Comparison of ENCODE assay signal across 9 cellular contexts in genomic region chr9:3479516-3480352, GRCh38. TPM values are rescaled to one million over a fixed set of nuclear protein-coding genes. Genes with fewer than 3 reads are reported as not detected.
DNase-seq lines count a peak whose midpoint lies in the region; ATAC-seq and TF ChIP-seq lines count a peak whose summit lies in the region.
"Had no signal": no experiment of that assay in that cellular context is flagged by ENCODE, and none has a peak within 500 bp of the region (broad histone marks: within the 10 kb centered on the region; RNA-seq: fewer than 3 reads in every experiment).

No MANE protein-coding gene starts in this region.

- peak; percentile 35 to 69 for ATAC-seq in activated T-cell treated with anti-CD3 and anti-CD28 coated beads, Interleukin-2, amount 50 U/mL, for 72 hours (replicated peaks in 1 of 2)
- ATAC-seq in HG02852 (IDR thresholded peaks at IDR 0.05; ENCODE audit: unreplicated experiment) (peak; percentile 50), RWPE2 (ENCODE audit: low read depth) (no peak), heart right ventricle (no peak), psoas muscle (no peak)
- peak; percentile 79 to 81 for ATAC-seq in stimulated activated naive B cell treated with anti-CD40 and anti-IgM and Interleukin-4, amounts not matched to agents 10 μg/mL and 1 μg/mL and 100 μg/mL, for 72 hours (replicated peaks)

- no peaks in the 10 kb centered on the region for H3K9me3 Mint-ChIP-seq in activated T-cell treated with anti-CD3 and anti-CD28 coated beads, Interleukin-2, amount 50 U/mL, for 72 hours
- H3K9me3 Mint-ChIP-seq in stimulated activated naive B cell treated with anti-CD40 and anti-IgM and Interleukin-4, amounts not matched to agents 10 μg/mL and 1 μg/mL and 100 μg/mL, for 72 hours, result peaks cover 0 to 5% of the 10 kb centered on the region in 2 donors

- H3K9me3 ChIP-seq in RWPE2 (ENCODE audit: severe bottlenecking) (no peaks in the 10 kb centered on the region), prostate gland (no peaks in the 10 kb centered on the region), heart right ventricle (peaks cover 0 to 21% (median 11%) of the 10 kb centered on the region in 11 donors), psoas muscle (peaks cover 11% of the 10 kb centered on the region)

- H3K27me3 ChIP-seq in RWPE2 (ENCODE audit: insufficient read depth, poor library complexity, severe bottlenecking), result no peaks in the 10 kb centered on the region
- no peaks in the 10 kb centered on the region for H3K27me3 ChIP-seq in prostate gland (replicated peaks; ENCODE audit: insufficient read depth)
- H3K27me3 ChIP-seq in heart right ventricle, result no peaks in the 10 kb centered on the region
- H3K27me3 ChIP-seq in psoas muscle (ENCODE audit: insufficient read depth in 3 of 3, low read length in 2 of 3), result no peaks in the 10 kb centered on the region
- H3K27me3 ChIP-seq: BLaER1 had no signal

- WGBS in prostate gland, result 88% methylated on average over 7 of the region's 7 CpGs
- WGBS in heart right ventricle, 2 donors, result 93% methylated on average over 7 of the region's 7 CpGs
- 91 to 92% (median 91%) methylated on average over 7 of the region's 7 CpGs for WGBS in psoas muscle, 3 donors

- peaks cover 13 to 17% of the 10 kb centered on the region in 2 donors for H3K36me3 Mint-ChIP-seq in activated T-cell treated with anti-CD3 and anti-CD28 coated beads, Interleukin-2, amount 50 U/mL, for 72 hours (ENCODE audit: insufficient read depth in 2 of 2)
- peaks cover 16 to 22% of the 10 kb centered on the region in 2 donors for H3K36me3 Mint-ChIP-seq in stimulated activated naive B cell treated with anti-CD40 and anti-IgM and Interleukin-4, amounts not matched to agents 10 μg/mL and 1 μg/mL and 100 μg/mL, for 72 hours

- no peak for TF ChIP-seq CTCF in RWPE2 (IDR thresholded peaks at IDR 0.05; ENCODE audit: poor library complexity, severe bottlenecking)
- no peak for TF ChIP-seq CTCF in prostate gland (IDR thresholded peaks at IDR 0.05)
- TF ChIP-seq CTCF in heart right ventricle (IDR thresholded peaks at IDR 0.05), result no peak
- no peak for TF ChIP-seq CTCF in psoas muscle (IDR thresholded peaks at IDR 0.05)

- TF ChIP-seq POLR2A in prostate gland (IDR thresholded peaks at IDR 0.05), result no peak

- H3K27ac ChIP-seq in RWPE2 (ENCODE audit: poor library complexity, severe bottlenecking), result peak overlapping the region; percentile 95
- no peak overlapping the region for H3K27ac ChIP-seq in prostate gland
- H3K27ac ChIP-seq in heart right ventricle, result peak overlapping the region in 3 of 10 donors; percentile 19 to 38 (median 26)
- no peak overlapping the region for H3K27ac ChIP-seq in psoas muscle
- H3K27ac ChIP-seq: BLaER1 had no signal

- intact Hi-C loops in prostate gland (cut with DNase I) (no loop called here), heart right ventricle (cut with DNase I) (loop anchor here in 1 of 10 donors (10.0 kb wide), 1 partner anchor 45 kb away; the partner anchor contains the start of gene RFX3), psoas muscle (cut with DNase I) (no loop called here)

- H3K27ac Mint-ChIP-seq in activated T-cell treated with anti-CD3 and anti-CD28 coated beads, Interleukin-2, amount 50 U/mL, for 72 hours, result peak overlapping the region; percentile 97
- H3K27ac Mint-ChIP-seq in stimulated activated naive B cell treated with anti-CD40 and anti-IgM and Interleukin-4, amounts not matched to agents 10 μg/mL and 1 μg/mL and 100 μg/mL, for 72 hours, result peak overlapping the region; percentile 67

- no peak for DNase-seq in activated T-cell treated with anti-CD3 and anti-CD28 coated beads, Interleukin-2, amount 50 U/mL, for 72 hours
- no peak for DNase-seq in activated T-cell treated with anti-CD3 and anti-CD28 coated beads, Interleukin-2, amount 50 U/mL, for 1 hour
- DNase-seq in RWPE2 (ENCODE audit: low spot score) (no peak), prostate gland (ENCODE audit: low spot score) (no peak), heart right ventricle (no peak), psoas muscle (no peak)
- no peak for DNase-seq in stimulated activated naive B cell treated with anti-CD40 and anti-IgM and Interleukin-4, amounts not matched to agents 10 μg/mL and 1 μg/mL and 100 μg/mL, for 72 hours

- H3K4me1 ChIP-seq in RWPE2 (ENCODE audit: insufficient read depth, poor library complexity, severe bottlenecking) (peaks cover 18% of the 10 kb centered on the region), prostate gland (replicated peaks) (no peaks in the 10 kb centered on the region), heart right ventricle (peaks cover 0 to 20% (median 8%) of the 10 kb centered on the region in 9 donors), psoas muscle (no peaks in the 10 kb centered on the region)

- H3K4me3 Mint-ChIP-seq in activated T-cell treated with anti-CD3 and anti-CD28 coated beads, Interleukin-2, amount 50 U/mL, for 72 hours, result peak overlapping the region; percentile 34 to 66
- peak overlapping the region; percentile 54 to 59 for H3K4me3 Mint-ChIP-seq in stimulated activated naive B cell treated with anti-CD40 and anti-IgM and Interleukin-4, amounts not matched to agents 10 μg/mL and 1 μg/mL and 100 μg/mL, for 72 hours

- no peaks in the 10 kb centered on the region for H3K27me3 Mint-ChIP-seq in activated T-cell treated with anti-CD3 and anti-CD28 coated beads, Interleukin-2, amount 50 U/mL, for 72 hours (ENCODE audit: low read depth)
- H3K27me3 Mint-ChIP-seq in stimulated activated naive B cell treated with anti-CD40 and anti-IgM and Interleukin-4, amounts not matched to agents 10 μg/mL and 1 μg/mL and 100 μg/mL, for 72 hours, result no peaks in the 10 kb centered on the region

- peaks cover 11% of the 10 kb centered on the region; the same call in 1 of the 2 replicates for H3K36me3 ChIP-seq in RWPE2 (ENCODE audit: low read depth)
- no peaks in the 10 kb centered on the region for H3K36me3 ChIP-seq in prostate gland
- H3K36me3 ChIP-seq in heart right ventricle, result peaks cover 0 to 18% (median 0%) of the 10 kb centered on the region in 9 donors
- peaks cover 0 to 16% of the 10 kb centered on the region in 2 donors for H3K36me3 ChIP-seq in psoas muscle (ENCODE audit: insufficient read depth in 1 of 2, low read depth in 1 of 2)

- H3K4me1 Mint-ChIP-seq in activated T-cell treated with anti-CD3 and anti-CD28 coated beads, Interleukin-2, amount 50 U/mL, for 72 hours (ENCODE audit: low read depth), result peaks cover 71% of the 10 kb centered on the region
- peaks cover 40 to 56% of the 10 kb centered on the region in 2 donors for H3K4me1 Mint-ChIP-seq in stimulated activated naive B cell treated with anti-CD40 and anti-IgM and Interleukin-4, amounts not matched to agents 10 μg/mL and 1 μg/mL and 100 μg/mL, for 72 hours

- H3K4me3 ChIP-seq in RWPE2 (ENCODE audit: severe bottlenecking), result no peak overlapping the region
- H3K4me3 ChIP-seq in prostate gland, result no peak overlapping the region
- H3K4me3 ChIP-seq in heart right ventricle, result no peak overlapping the region
- no peak overlapping the region for H3K4me3 ChIP-seq in psoas muscle
- H3K4me3 ChIP-seq: BLaER1 had no signal

RNA-seq across cellular contexts. Expression of gene RFX3, which starts 46.1 kb away (rescaled TPM):
- 10 to 100 TPM; 20.1 to 20.2 TPM for total RNA-seq in activated T-cell treated with anti-CD3 and anti-CD28 coated beads, Interleukin-2, amount 50 U/mL, for 72 hours
- total RNA-seq in prostate gland, result 10 to 100 TPM; 10.9 to 15.5 TPM
- 1 to 10 TPM; 3.0 to 5.9 (median 3.9) TPM for total RNA-seq in heart right ventricle
- 1 to 10 TPM in 1 of 2 donors, under 1 TPM in 1; 0.43 to 1.8 TPM for polyA plus RNA-seq in heart right ventricle
- 1 to 10 TPM; 2.8 to 5.7 (median 5.3) TPM for total RNA-seq in psoas muscle
- 1 to 10 TPM in 1 of 3 donors, under 1 TPM in 2; 0.38 to 1.3 (median 0.84) TPM for polyA plus RNA-seq in psoas muscle

Comparison
In these comparisons a context has a peak if more than half of its experiments do, and no peak if none do; other contexts are left out.
1. ATAC-seq: peak in activated T-cell treated with anti-CD3 and anti-CD28 coated beads, Interleukin-2, amount 50 U/mL, for 72 hours (2 of 2), HG02852 (single experiment) and stimulated activated naive B cell treated with anti-CD40 and anti-IgM and Interleukin-4, amounts not matched to agents 10 μg/mL and 1 μg/mL and 100 μg/mL, for 72 hours (2 of 2); none in RWPE2 (single experiment), heart right ventricle (0 of 8) and psoas muscle (0 of 4).